In genomic region chr9:72952394-72952720, GRCh38 we compare ENCODE assay signal across 1 cellular context.
TF ChIP-seq lines count a peak whose summit lies in the region.

No MANE protein-coding gene starts in this region.

TF ChIP-seq in K562, 482 proteins besides CTCF, POLR2A, EP300 and RAD21 (continued from another document):
- TF ChIP-seq PRPF4 (IDR thresholded peaks at IDR 0.05; ENCODE audit: insufficient read depth, low read depth, low read length, poor library complexity, severe bottlenecking) = no peak
